In the genomic region with DNA sequence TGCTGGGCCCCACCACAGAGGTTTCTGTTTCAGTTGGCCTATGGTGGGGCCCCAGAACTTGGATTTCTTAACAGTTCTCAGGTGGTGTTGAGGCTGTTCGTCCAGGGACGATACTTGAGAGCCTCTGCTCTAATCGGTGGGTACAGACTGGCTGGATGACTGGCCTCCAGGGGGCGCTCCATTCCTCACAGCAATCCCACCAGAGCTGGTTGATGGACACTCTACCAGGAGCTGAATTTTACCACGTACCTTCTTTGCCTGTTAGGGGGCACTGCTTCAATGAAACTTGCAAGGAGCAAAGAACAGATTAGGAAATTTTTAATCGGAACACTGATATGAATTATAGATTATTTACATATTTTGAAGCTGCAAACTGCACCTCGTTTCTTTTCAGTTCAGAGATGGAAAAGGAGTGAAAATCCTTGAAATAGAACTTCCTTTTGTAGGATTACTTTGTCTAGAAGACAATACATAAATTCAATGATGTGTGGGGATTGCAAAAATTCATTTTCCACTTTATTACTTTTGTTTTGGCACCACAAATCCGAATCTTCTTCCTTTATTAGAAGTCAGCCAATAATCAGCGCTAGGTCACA, we compare ENCODE assay signal across 8 cellular contexts. TPM values are rescaled to one million over a fixed set of nuclear protein-coding genes. Genes with fewer than 3 reads are reported as not detected.
A peak's percentile ranks its signal among the peaks of the same experiment; 100 is the strongest.
DNase-seq lines count a peak whose midpoint lies in the region; ATAC-seq and TF ChIP-seq lines count a peak whose summit lies in the region.

No MANE protein-coding gene starts in this region.

- no peak for TF ChIP-seq RAD21 in neural cell (conservative IDR thresholded peaks at IDR 0.05)

- H3K4me2 ChIP-seq in PC-9 (peak overlapping the region; percentile 26), neural cell (ENCODE audit: low read length) (no peak overlapping the region)

- POLR2A ChIA-PET in Caco-2 (lab: Charles Lee) (interaction anchor here (0.6 to 1.4 kb wide), 2 partner anchors 45 to 216 kb away, joined by 3 to 4 read pairs; a partner anchor contains a TSS), PC-9 (lab: Charles Lee; ENCODE audit: unreplicated experiment) (interaction anchor here (0.7 kb wide), 1 partner anchor 207 kb away, joined by 4 read pairs; no protein-coding TSS in a partner anchor)

- H3K4me3 Mint-ChIP-seq in Caco-2 (ENCODE audit: unreplicated experiment), result no peak overlapping the region
- peak overlapping the region; percentile 27 for H3K4me3 Mint-ChIP-seq in activated T-cell treated with anti-CD3 and anti-CD28 coated beads, Interleukin-2, amount 50 U/mL, for 4 hours
- H3K4me3 Mint-ChIP-seq in stimulated activated naive CD8-positive, alpha-beta T cell treated with anti-CD3 and anti-CD28 coated beads, Interleukin-15, Interleukin-2, amounts not matched to agents 100 ng/mL and 50 ng/mL, for 24 hours, result peak overlapping the region; percentile 9

- H3K9me2 ChIP-seq in PC-9 (ENCODE audit: insufficient read depth) (no peaks in the 10 kb centered on the region), neural cell (ENCODE audit: insufficient read depth, low read length) (no peaks in the 10 kb centered on the region)

- TF ChIP-seq CTCF in Caco-2 (IDR thresholded peaks at IDR 0.05; ENCODE audit: insufficient read depth in 1 of 2, low read depth in 1 of 2, low read length in 1 of 2, severe bottlenecking in 1 of 2, unreplicated experiment in 1 of 2) (peak; percentile 89 to 94), GM20000 (IDR thresholded peaks at IDR 0.05; ENCODE audit: extremely low read depth, missing control alignments) (peak; percentile 67), PC-9 (conservative IDR thresholded peaks at IDR 0.05) (peak; percentile 97), neural cell (IDR thresholded peaks at IDR 0.05; ENCODE audit: poor library complexity, severe bottlenecking) (peak; percentile 40)

- H3K27ac Mint-ChIP-seq in Caco-2 (ENCODE audit: unreplicated experiment), result no peak overlapping the region
- peak overlapping the region; percentile 49 for H3K27ac Mint-ChIP-seq in stimulated activated naive CD8-positive, alpha-beta T cell treated with anti-CD3 and anti-CD28 coated beads, Interleukin-15, Interleukin-2, amounts not matched to agents 100 ng/mL and 50 ng/mL, for 24 hours

- no peaks in the 10 kb centered on the region for H3K79me2 ChIP-seq in PC-9 (ENCODE audit: low read depth)
- no peaks in the 10 kb centered on the region for H3K79me2 ChIP-seq in neural cell (replicated peaks; ENCODE audit: insufficient read depth, low read length)

- CTCF ChIA-PET in Caco-2 (lab: Charles Lee) (interaction anchor here (0.6 to 2.0 kb wide), 15 partner anchors 9 to 279 kb away, joined by 3 to 25 read pairs (median 5); a partner anchor contains a TSS), PC-9 (lab: Charles Lee) (interaction anchor here (0.6 to 1.4 kb wide), 8 partner anchors 46 to 959 kb away, joined by 3 to 6 read pairs (median 4); a partner anchor contains a TSS)

- TF ChIP-seq EP300 in neural cell (conservative IDR thresholded peaks at IDR 0.05; ENCODE audit: poor library complexity, severe bottlenecking), result no peak

- peaks cover 3% of the 10 kb centered on the region for H3K27me3 Mint-ChIP-seq in Caco-2 (ENCODE audit: insufficient read depth, unreplicated experiment)
- H3K27me3 Mint-ChIP-seq in activated T-cell treated with anti-CD3 and anti-CD28 coated beads, Interleukin-2, amount 50 U/mL, for 4 hours (ENCODE audit: low read depth), result peaks cover 32% of the 10 kb centered on the region
- H3K27me3 Mint-ChIP-seq in stimulated activated naive CD8-positive, alpha-beta T cell treated with anti-CD3 and anti-CD28 coated beads, Interleukin-15, Interleukin-2, amounts not matched to agents 100 ng/mL and 50 ng/mL, for 24 hours, result peaks cover 29% of the 10 kb centered on the region

- H3F3A ChIP-seq in PC-9 (ENCODE audit: insufficient read depth, low read depth) (no peaks in the 10 kb centered on the region), neural cell (ENCODE audit: insufficient read depth, low read length, poor library complexity, severe bottlenecking) (no peaks in the 10 kb centered on the region)

- H3K4me3 ChIP-seq in Caco-2 (ENCODE audit: low read depth, low read length) (no peak overlapping the region), PC-9 (no peak overlapping the region), neural cell (ENCODE audit: low read length) (no peak overlapping the region)

- ATAC-seq in HG03571 (IDR thresholded peaks at IDR 0.05; ENCODE audit: unreplicated experiment), result peak; percentile 99
- peak; percentile 100 for ATAC-seq in activated T-cell treated with anti-CD3 and anti-CD28 coated beads, Interleukin-2, amount 50 U/mL, for 4 hours

- H3K4me1 ChIP-seq in Caco-2, result no peaks in the 10 kb centered on the region; the same call in 1 of the 2 replicates
- H3K4me1 ChIP-seq in PC-9 (replicated peaks; ENCODE audit: insufficient read depth), result no peaks in the 10 kb centered on the region

- H3K36me3 Mint-ChIP-seq in Caco-2 (ENCODE audit: insufficient read depth, unreplicated experiment), result no peaks in the 10 kb centered on the region
- no peaks in the 10 kb centered on the region for H3K36me3 Mint-ChIP-seq in activated T-cell treated with anti-CD3 and anti-CD28 coated beads, Interleukin-2, amount 50 U/mL, for 4 hours (ENCODE audit: insufficient read depth)
- H3K36me3 Mint-ChIP-seq in stimulated activated naive CD8-positive, alpha-beta T cell treated with anti-CD3 and anti-CD28 coated beads, Interleukin-15, Interleukin-2, amounts not matched to agents 100 ng/mL and 50 ng/mL, for 24 hours (ENCODE audit: low read depth), result no peaks in the 10 kb centered on the region

- intact Hi-C loops in Caco-2 (cut with micrococcal nuclease; ENCODE audit: unreplicated experiment), result loop anchor here (1.0 kb wide), 3 partner anchors 44 to 261 kb away; no protein-coding TSS in a partner anchor
- intact Hi-C loops in PC-9 (cut with micrococcal nuclease; ENCODE audit: unreplicated experiment), result loop anchor here (5.0 kb wide), 1 partner anchor 261 kb away; a partner anchor contains a TSS

- H3K9me3 Mint-ChIP-seq in Caco-2 (ENCODE audit: unreplicated experiment), result peaks cover 9% of the 10 kb centered on the region
- no peaks in the 10 kb centered on the region for H3K9me3 Mint-ChIP-seq in activated T-cell treated with anti-CD3 and anti-CD28 coated beads, Interleukin-2, amount 50 U/mL, for 4 hours
- H3K9me3 Mint-ChIP-seq in stimulated activated naive CD8-positive, alpha-beta T cell treated with anti-CD3 and anti-CD28 coated beads, Interleukin-15, Interleukin-2, amounts not matched to agents 100 ng/mL and 50 ng/mL, for 24 hours, result no peaks in the 10 kb centered on the region

- no peak overlapping the region for H3K27ac ChIP-seq in PC-9
- no peak overlapping the region for H3K27ac ChIP-seq in neural cell (ENCODE audit: low read length)

- no peaks in the 10 kb centered on the region for H3K36me3 ChIP-seq in Caco-2 (ENCODE audit: control insufficient read depth, insufficient read depth, low read length)
- no peaks in the 10 kb centered on the region for H3K36me3 ChIP-seq in PC-9 (ENCODE audit: low read depth)
- H3K36me3 ChIP-seq in neural cell (ENCODE audit: insufficient read depth, low read length), result no peaks in the 10 kb centered on the region

- H3K9me3 ChIP-seq in Caco-2, result no peaks in the 10 kb centered on the region
- H3K9me3 ChIP-seq in PC-9 (ENCODE audit: insufficient read depth, low read depth), result no peaks in the 10 kb centered on the region
- no peaks in the 10 kb centered on the region for H3K9me3 ChIP-seq in neural cell (ENCODE audit: low read length)

- DNase-seq in Caco-2 (peak; percentile 87 to 91), GM20000 (ENCODE audit: low spot score) (peak; percentile 69), PC-9 (peak; percentile 72 to 76), fibroblast of peridontal ligament (ENCODE audit: extremely low read depth) (peak; percentile 60)
- DNase-seq in activated T-cell treated with anti-CD3 and anti-CD28 coated beads, Interleukin-2, amount 50 U/mL, for 4 hours, result peak; percentile 93

- H3K27me3 ChIP-seq in Caco-2 (replicated peaks; ENCODE audit: control insufficient read depth, insufficient read depth, low read length) (no peaks in the 10 kb centered on the region), PC-9 (ENCODE audit: insufficient read depth, low read depth) (no peaks in the 10 kb centered on the region), neural cell (ENCODE audit: insufficient read depth, low read depth, low read length) (no peaks in the 10 kb centered on the region)

- no TSS peak for BruUV-seq in Caco-2 (replicated peaks; lab: Mats Ljungman, UMichigan)
- BruUV-seq in PC-9 (replicated peaks; lab: Mats Ljungman, UMichigan), result no TSS peak

- H2AFZ ChIP-seq in PC-9, result peak overlapping the region; percentile 72
- no peak overlapping the region for H2AFZ ChIP-seq in neural cell (ENCODE audit: low read depth, low read length)

- no peak overlapping the region for H3K9ac ChIP-seq in neural cell (ENCODE audit: low read length)

- H3K4me1 Mint-ChIP-seq in Caco-2 (ENCODE audit: low read depth, unreplicated experiment), result peaks cover 7% of the 10 kb centered on the region
- H3K4me1 Mint-ChIP-seq in activated T-cell treated with anti-CD3 and anti-CD28 coated beads, Interleukin-2, amount 50 U/mL, for 4 hours (ENCODE audit: low read depth), result peaks cover 7% of the 10 kb centered on the region
- H3K4me1 Mint-ChIP-seq in stimulated activated naive CD8-positive, alpha-beta T cell treated with anti-CD3 and anti-CD28 coated beads, Interleukin-15, Interleukin-2, amounts not matched to agents 100 ng/mL and 50 ng/mL, for 24 hours (ENCODE audit: low read depth), result peaks cover 11% of the 10 kb centered on the region

- H4K20me1 ChIP-seq in PC-9 (ENCODE audit: insufficient read depth), result no peaks in the 10 kb centered on the region
- no peaks in the 10 kb centered on the region for H4K20me1 ChIP-seq in neural cell (ENCODE audit: insufficient read depth)

TF ChIP-seq in neural cell, 6 proteins besides CTCF, POLR2A, EP300 and RAD21 (continues in another document):
- TF ChIP-seq SMC3 (conservative IDR thresholded peaks at IDR 0.05; ENCODE audit: poor library complexity), result no peak

RNA-seq across cellular contexts. Expression of a gene that starts 44.8 kb away (rescaled TPM):
- total RNA-seq in Caco-2 (2022) (30.2 and 30.8 TPM in 2 replicates), PC-9 (2021) (49.1 and 56.7 TPM in 2 replicates)
- 10 to 100 TPM; 16.4 to 18.9 (median 17.6) TPM for total RNA-seq in activated T-cell treated with anti-CD3 and anti-CD28 coated beads, Interleukin-2, amount 50 U/mL, for 4 hours
- polyA plus RNA-seq in neural cell, result 68.4 and 70.1 TPM in 2 replicates
- polyA minus RNA-seq in neural cell, result 112 and 113 TPM in 2 replicates

Comparison
In these comparisons a context has a peak if more than half of its experiments do, and no peak if none do; other contexts are left out.
1. CTCF ChIP-seq: peak in every context shown above with its lines; median percentile 97 in PC-9; 92 in Caco-2; 67 in GM20000; 40 in neural cell.